8 cellular contexts compared by ENCODE assay signal in genomic region chr13:94710881-94711560, GRCh38. TPM values are rescaled to one million over a fixed set of nuclear protein-coding genes. Genes with fewer than 3 reads are reported as not detected.
DNase-seq lines count a peak whose midpoint lies in the region; ATAC-seq, FAIRE-seq and TF ChIP-seq lines count a peak whose summit lies in the region.

No MANE protein-coding gene starts in this region.

- peaks cover 0 to 7% of the 10 kb centered on the region in 2 experiments; a peak in 1 of 4 replicates for H3K4me1 ChIP-seq in SK-N-SH (ENCODE audit: control insufficient read depth in 1 of 2, insufficient read depth in 2 of 2, low read depth in 1 of 2, low read length in 1 of 2)
- H3K4me1 ChIP-seq in iPS-15b (ENCODE audit: control insufficient read depth, insufficient read depth, low read length): peaks cover 14% of the 10 kb centered on the region
- H3K4me1 ChIP-seq in thoracic aorta (ENCODE audit: control insufficient read depth in 1 of 2, low read depth in 2 of 2): peaks cover 20 to 37% of the 10 kb centered on the region in 2 donors

- no peak overlapping the region for H2AFZ ChIP-seq in SK-N-SH (ENCODE audit: low read depth)

- CTCF ChIA-PET in AG04449 (lab: Yijun Ruan, JAX) (interaction anchor here (1.0 to 2.0 kb wide), 2 partner anchors 51 to 693 kb away, joined by 3 to 5 read pairs; no protein-coding TSS in a partner anchor), SK-N-SH (lab: Yijun Ruan, JAX) (interaction anchor here (0.7 to 2.0 kb wide), 6 partner anchors 10 to 454 kb away, joined by 3 to 8 read pairs (median 4); no protein-coding TSS in a partner anchor)

- H3K36me3 ChIP-seq in SK-N-SH (replicated peaks in 1 of 2; ENCODE audit: control insufficient read depth in 1 of 2, insufficient read depth in 2 of 2, low read length in 1 of 2) (no peaks in the 10 kb centered on the region), iPS-15b (ENCODE audit: control insufficient read depth, insufficient read depth, low read length) (no peaks in the 10 kb centered on the region), thoracic aorta (no peaks in the 10 kb centered on the region)

- no peak for TF ChIP-seq CTCF in AG04449 (IDR thresholded peaks at IDR 0.05; ENCODE audit: insufficient read depth, low read length, missing control alignments)
- TF ChIP-seq CTCF in SK-N-SH (IDR thresholded peaks at IDR 0.05): no peak
- TF ChIP-seq CTCF in thoracic aorta (IDR thresholded peaks at IDR 0.05): no peak

- H3K9me3 ChIP-seq in SK-N-SH (no peaks in the 10 kb centered on the region), iPS-15b (ENCODE audit: control insufficient read depth, insufficient read depth, low read length) (no peaks in the 10 kb centered on the region), thoracic aorta (no peaks in the 10 kb centered on the region)

- H3K27me3 ChIP-seq in SK-N-SH (ENCODE audit: insufficient read depth): peaks cover 83% of the 10 kb centered on the region
- H3K27me3 ChIP-seq in iPS-15b (ENCODE audit: control insufficient read depth, insufficient read depth, low read length): peaks cover 17% of the 10 kb centered on the region
- H3K27me3 ChIP-seq in thoracic aorta (replicated peaks; ENCODE audit: insufficient read depth): peaks cover 42% of the 10 kb centered on the region

- H3K27ac ChIP-seq in SK-N-SH (ENCODE audit: low read depth in 2 of 2, low read length in 1 of 2) (no peak overlapping the region), thoracic aorta (no peak overlapping the region)

- H3F3A ChIP-seq in SK-N-SH (replicated peaks; ENCODE audit: insufficient read depth): no peaks in the 10 kb centered on the region

- no peaks in the 10 kb centered on the region for H3K79me2 ChIP-seq in SK-N-SH (ENCODE audit: insufficient read depth)

- WGBS in SK-N-SH (ENCODE audit: low lambda C conversion rate): 12% methylated on average over 23 of the region's 81 CpGs

- no peak for TF ChIP-seq POLR2A in GM12892 (IDR thresholded peaks at IDR 0.05; ENCODE audit: low read depth, low read length)

- H3K9ac ChIP-seq in SK-N-SH: no peak overlapping the region
- H3K9ac ChIP-seq in iPS-15b (ENCODE audit: low read depth, low read length): peak overlapping the region; percentile 68

- H4K20me1 ChIP-seq in SK-N-SH (ENCODE audit: insufficient read depth): no peaks in the 10 kb centered on the region

- no peak for TF ChIP-seq EP300 in SK-N-SH (IDR thresholded peaks at IDR 0.05; ENCODE audit: borderline replicate concordance in 1 of 2, low read depth in 1 of 2, low read length in 1 of 2)

- peak; percentile 60 for ATAC-seq in HG03045 (IDR thresholded peaks at IDR 0.05; ENCODE audit: unreplicated experiment)
- no peak for ATAC-seq in thoracic aorta (ENCODE audit: insufficient number of reproducible peaks, low FRiP score, low read depth)
- ATAC-seq in HG03457 (IDR thresholded peaks at IDR 0.05; ENCODE audit: unreplicated experiment): no peak

- peak overlapping the region; percentile 55; the same call in 1 of the 2 replicates for H3K4me2 ChIP-seq in SK-N-SH

- no peak for FAIRE-seq in GM12892 (lab: Jason Lieb, UNC)

- DNase-seq in AG04449 (ENCODE audit: low read depth, low spot score) (no peak), GM12892 (ENCODE audit: insufficient read length) (peak; percentile 48), SK-N-SH (peak; percentile 86), thoracic aorta (ENCODE audit: low spot score) (no peak), ACHN (no peak)

- POLR2A ChIA-PET in AG04449 (lab: Yijun Ruan, JAX) (no interaction called here), SK-N-SH (lab: Yijun Ruan, JAX) (no interaction called here)

- H3K4me3 ChIP-seq in AG04449 (ENCODE audit: low read depth, low read length) (peak overlapping the region; percentile 18; the same call in 1 of the 2 replicates), SK-N-SH (ENCODE audit: low read depth in 2 of 2, low read length in 1 of 2) (peak overlapping the region; percentile 28 to 43; a peak in 3 of 4 replicates), iPS-15b (ENCODE audit: low read depth, low read length) (peak overlapping the region; percentile 79), thoracic aorta (peak overlapping the region; percentile 47)

- H3K9me2 ChIP-seq in SK-N-SH: no peaks in the 10 kb centered on the region

- in situ Hi-C loops in ACHN (cut with HindIII; ENCODE audit: low pct_ligation_motif_present, low pct_unique_long_range_greater_than_20kb, low sequenced_read_pairs): no loop called here

- TF ChIP-seq RAD21 in SK-N-SH (IDR thresholded peaks at IDR 0.05; ENCODE audit: low read length): no peak

TF ChIP-seq in SK-N-SH, 30 proteins besides CTCF, POLR2A, EP300 and RAD21:
- TF ChIP-seq YY1 (IDR thresholded peaks at IDR 0.05; ENCODE audit: low read depth) (no peak), EZH2phosphoT487 (IDR thresholded peaks at IDR 0.05; ENCODE audit: borderline replicate concordance, low read depth) (0 out of 2 replicates have a peak, but pooled peaks have one; percentile 70)
TF ChIP-seq in SK-N-SH: peak in this region for 1.

RNA-seq across cellular contexts. Expression of gene SOX21, which starts 1.3 kb away (rescaled TPM):
- not detected for polyA plus RNA-seq in GM12892 (2012; ENCODE audit: missing spikeins)
- polyA plus RNA-seq in SK-N-SH (2012; rRNA removed): not detected in 2 replicates
- polyA plus RNA-seq in SK-N-SH (2012; cell fraction: cytosol; rRNA removed): not detected in 2 replicates
- not detected in 2 replicates for polyA plus RNA-seq in SK-N-SH (2012; cell fraction: nucleus; rRNA removed)
- total RNA-seq in thoracic aorta: under 1 TPM in 1 of 2 donors, not detected in 1; 0.28 TPM

Comparison
In these comparisons a context has a peak if more than half of its experiments do, and no peak if none do; other contexts are left out.
1. DNase-seq: peak in GM12892 (single experiment) and SK-N-SH (single experiment); none in AG04449 (single experiment), thoracic aorta (single experiment) and ACHN (single experiment).
2. H3K4me3 ChIP-seq: peak in every context shown above with its lines; median percentile 79 in iPS-15b; 47 in thoracic aorta; 36 in SK-N-SH; 18 in AG04449.